8 cellular contexts compared by ENCODE assay signal in genomic region chr19:17282488-17283256, GRCh38. TPM values are rescaled to one million over a fixed set of nuclear protein-coding genes. Genes with fewer than 3 reads are reported as not detected.
DNase-seq lines count a peak whose midpoint lies in the region; ATAC-seq lines count a peak whose summit lies in the region.

No MANE protein-coding gene starts in this region.

- H3K9me3 ChIP-seq in iPS-18a (ENCODE audit: control insufficient read depth, low read depth, low read length) (no peaks in the 10 kb centered on the region), skeletal muscle satellite cell (replicated peaks; ENCODE audit: low read length) (no peaks in the 10 kb centered on the region)

- ATAC-seq in HG03025 (IDR thresholded peaks at IDR 0.05; ENCODE audit: low FRiP score, unreplicated experiment): no peak

- H3K36me3 ChIP-seq in iPS-18a (ENCODE audit: control insufficient read depth, low read depth, low read length): peaks cover 6% of the 10 kb centered on the region
- peaks cover 9% of the 10 kb centered on the region for H3K36me3 ChIP-seq in skeletal muscle satellite cell (ENCODE audit: insufficient read depth, low read length)

- H3K27ac ChIP-seq in iPS-18a (ENCODE audit: low read length): no peak overlapping the region

- H3K4me3 ChIP-seq in iPS-18a (ENCODE audit: low read length): peak overlapping the region; percentile 49
- peak overlapping the region; percentile 67 for H3K4me3 ChIP-seq in skeletal muscle satellite cell (ENCODE audit: low read length)

- H3K4me1 ChIP-seq in iPS-18a (ENCODE audit: control insufficient read depth, low read depth, low read length): no peaks in the 10 kb centered on the region
- peaks cover 13% of the 10 kb centered on the region for H3K4me1 ChIP-seq in skeletal muscle satellite cell (ENCODE audit: control insufficient read depth, insufficient read depth, low read length)

- H3K27me3 ChIP-seq in iPS-18a (ENCODE audit: control insufficient read depth, insufficient read depth, low read length) (peaks cover 19% of the 10 kb centered on the region), skeletal muscle satellite cell (ENCODE audit: control insufficient read depth, insufficient read depth, low read length) (no peaks in the 10 kb centered on the region)

- DNase-seq in DMS79 (lab: John Stamatoyannopoulos, UW): peak; percentile 74
- peak; percentile 74 for DNase-seq in HCEC 1CT
- peak; percentile 53 to 68 for DNase-seq in NCI-H1930 (lab: John Stamatoyannopoulos, UW)
- DNase-seq in T-helper 9 cell: peak; percentile 72
- peak; percentile 93 for DNase-seq in astrocyte of the hippocampus (ENCODE audit: low read depth, low spot score)

- H3K4me2 ChIP-seq in skeletal muscle satellite cell (ENCODE audit: low read length): peak overlapping the region; percentile 94

- H3K9ac ChIP-seq in iPS-18a (ENCODE audit: low read length) (no peak overlapping the region), skeletal muscle satellite cell (ENCODE audit: low read depth, low read length) (peak overlapping the region; percentile 46)

RNA-seq across cellular contexts. Expression of gene ANKLE1, which starts 1.0 kb away (rescaled TPM):
- total RNA-seq in skeletal muscle satellite cell (2012; rRNA removed): 0.51 and 1.3 TPM in 2 replicates

RNA-seq across cellular contexts. Expression of gene BABAM1, which starts 15.4 kb away (rescaled TPM):
- 77.6 and 96.1 TPM in 2 replicates for total RNA-seq in skeletal muscle satellite cell (2012; rRNA removed)

RNA-seq across cellular contexts. Expression of gene USHBP1, which starts 18.1 kb away (rescaled TPM):
- not detected in 2 replicates for total RNA-seq in skeletal muscle satellite cell (2012; rRNA removed)

RNA-seq across cellular contexts. Expression of gene ABHD8, which starts 20.6 kb away (rescaled TPM):
- total RNA-seq in skeletal muscle satellite cell (2012; rRNA removed): 6.8 and 7.0 TPM in 2 replicates

RNA-seq across cellular contexts. Expression of gene MRPL34, which starts 23.0 kb away (rescaled TPM):
- total RNA-seq in skeletal muscle satellite cell (2012; rRNA removed): 45.9 and 71.2 TPM in 2 replicates
